ENCODE assay signal across 8 cellular contexts in the genomic region with DNA sequence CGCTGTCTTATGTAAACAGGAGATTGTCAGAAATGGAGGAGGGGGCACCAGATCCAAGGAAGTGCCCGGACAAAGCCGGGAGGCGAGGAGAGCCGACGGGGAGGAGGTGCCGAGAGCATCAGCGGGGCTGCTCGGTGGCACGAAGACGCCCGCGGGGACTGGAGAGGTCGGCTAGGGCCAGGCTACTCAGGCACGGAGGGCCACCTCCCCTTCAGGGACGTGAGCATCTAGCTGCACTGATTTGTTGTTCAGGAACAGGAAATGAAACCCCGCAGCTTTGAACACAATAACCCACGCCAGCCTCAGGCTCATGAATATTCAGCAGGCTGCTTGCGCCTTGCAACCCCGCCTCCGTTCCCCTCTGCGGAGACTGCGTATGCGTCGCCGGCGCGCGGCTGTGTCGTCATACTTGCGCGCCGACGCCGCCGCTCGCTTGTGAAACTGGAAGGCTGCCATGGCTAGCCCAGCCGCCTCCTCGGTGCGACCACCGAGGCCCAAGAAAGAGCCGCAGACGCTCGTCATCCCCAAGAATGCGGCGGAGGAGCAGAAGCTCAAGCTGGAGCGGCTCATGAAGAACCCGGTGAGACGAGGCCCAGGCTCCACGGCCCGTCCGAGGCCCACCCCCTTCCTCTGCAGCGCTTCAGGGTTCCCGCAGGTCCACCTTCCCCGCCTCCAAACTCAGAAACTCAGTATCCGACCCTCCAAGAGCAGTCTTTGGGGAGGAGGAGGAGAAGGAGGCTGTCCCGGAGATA. TPM values are rescaled to one million over a fixed set of nuclear protein-coding genes. Genes with fewer than 3 reads are reported as not detected.
DNase-seq lines count a peak whose midpoint lies in the region; ATAC-seq and TF ChIP-seq lines count a peak whose summit lies in the region.

A gene with protein sequence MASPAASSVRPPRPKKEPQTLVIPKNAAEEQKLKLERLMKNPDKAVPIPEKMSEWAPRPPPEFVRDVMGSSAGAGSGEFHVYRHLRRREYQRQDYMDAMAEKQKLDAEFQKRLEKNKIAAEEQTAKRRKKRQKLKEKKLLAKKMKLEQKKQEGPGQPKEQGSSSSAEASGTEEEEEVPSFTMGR (plus strand): TSS at position 406 of the 752 bp plus-strand sequence. CDS start 49 bp downstream, at position 455.

- no peaks in the 10 kb centered on the region for H3K9me3 Mint-ChIP-seq in type B pancreatic cell

- ATAC-seq in HG02870 (IDR thresholded peaks at IDR 0.05; ENCODE audit: unreplicated experiment) (peak; percentile 96), heart right ventricle (peak; percentile 90 to 96 (median 94))

- peak within 1 kb of the TSS; percentile 96 for H3K4me3 Mint-ChIP-seq in type B pancreatic cell

- H3K27me3 Mint-ChIP-seq in type B pancreatic cell: no peaks in the 10 kb centered on the region

- H3K36me3 ChIP-seq in heart right ventricle: peaks cover 0 to 58% (median 20%) of the 10 kb centered on the region in 9 donors

- no peaks in the 10 kb centered on the region for H3K27me3 ChIP-seq in heart right ventricle

- H3K4me1 ChIP-seq in heart right ventricle: peaks cover 0 to 17% (median 14%) of the 10 kb centered on the region in 9 donors

- H3K27ac Mint-ChIP-seq in type B pancreatic cell: peak within 1 kb of the TSS; percentile 99

- 0% methylated on average over 54 to 55 of the region's 57 CpGs for WGBS in adipose tissue, 3 donors
- WGBS in heart right ventricle, 2 donors: 0% methylated on average over 51 to 55 of the region's 57 CpGs

- peak within 1 kb of the TSS; percentile 28 for H3K27ac ChIP-seq in adipose tissue (ENCODE audit: low read depth, low read length)
- peak within 1 kb of the TSS; percentile 43 to 94 (median 87) for H3K27ac ChIP-seq in heart right ventricle

- DNase-seq in GM13976 (ENCODE audit: low spot score) (peak; percentile 96), NCI-H146 treated with DMSO at 0.1 percent for 48 hours (lab: John Stamatoyannopoulos, UW; ENCODE audit: unreplicated experiment) (peak; percentile 85), T-helper 1 cell (peak; percentile 71 to 96 (median 85)), heart right ventricle (peak; percentile 73 to 88), posterior cingulate gyrus (peak; percentile 72 to 98 (median 82)), type B pancreatic cell (ENCODE audit: extremely low spot score, unreplicated experiment) (peak; percentile 87)

- peak within 1 kb of the TSS; percentile 76 to 99 (median 96) for H3K4me3 ChIP-seq in heart right ventricle

- H3K4me1 Mint-ChIP-seq in type B pancreatic cell (ENCODE audit: unreplicated experiment): peaks cover 10% of the 10 kb centered on the region

- in situ Hi-C loops in GM13976 (cut with MboI; ENCODE audit: low sequenced_read_pairs, unreplicated experiment): loop anchor here (25.0 kb wide), 1 partner anchor 859 kb away; no protein-coding TSS in a partner anchor

- peaks cover 17% of the 10 kb centered on the region for H3K36me3 Mint-ChIP-seq in type B pancreatic cell

- no peaks in the 10 kb centered on the region for H3K9me3 ChIP-seq in heart right ventricle

- intact Hi-C loops in heart right ventricle (cut with DNase I): loop anchor here in 1 of 10 donors (10.0 kb wide), 1 partner anchor 851 kb away; no protein-coding TSS in a partner anchor
- intact Hi-C loops in posterior cingulate gyrus (cut with DNase I): loop anchor here (1.0 kb wide), 1 partner anchor 33 kb away; no protein-coding TSS in a partner anchor

- TF ChIP-seq CTCF in GM13976 (IDR thresholded peaks at IDR 0.05; ENCODE audit: borderline replicate concordance, control extremely low read depth, extremely low read depth, insufficient read depth, missing control alignments) (no peak), heart right ventricle (IDR thresholded peaks at IDR 0.05) (no peak), type B pancreatic cell (conservative IDR thresholded peaks at IDR 0.05) (no peak)

RNA-seq across cellular contexts. Expression of the gene that starts here (rescaled TPM):
- polyA plus RNA-seq in adipose tissue (10 to 100 TPM; 13.3 to 18.3 (median 16.3) TPM), heart right ventricle (10 to 100 TPM; 14.8 to 28.2 TPM)
- total RNA-seq in heart right ventricle (10 to 100 TPM in 9 of 10 donors, 1 to 10 TPM in 1; 7.1 to 14.7 (median 11.3) TPM), type B pancreatic cell (ENCODE audit: low replicate concordance) (28.2 and 34.0 TPM in 2 replicates)

Comparison
In these comparisons a context has a peak if more than half of its experiments do, and no peak if none do; other contexts are left out.
1. Peak in every context shown above with its lines: DNase-seq, ATAC-seq, H3K4me3 ChIP-seq and H3K27ac ChIP-seq.